In the genomic region with DNA sequence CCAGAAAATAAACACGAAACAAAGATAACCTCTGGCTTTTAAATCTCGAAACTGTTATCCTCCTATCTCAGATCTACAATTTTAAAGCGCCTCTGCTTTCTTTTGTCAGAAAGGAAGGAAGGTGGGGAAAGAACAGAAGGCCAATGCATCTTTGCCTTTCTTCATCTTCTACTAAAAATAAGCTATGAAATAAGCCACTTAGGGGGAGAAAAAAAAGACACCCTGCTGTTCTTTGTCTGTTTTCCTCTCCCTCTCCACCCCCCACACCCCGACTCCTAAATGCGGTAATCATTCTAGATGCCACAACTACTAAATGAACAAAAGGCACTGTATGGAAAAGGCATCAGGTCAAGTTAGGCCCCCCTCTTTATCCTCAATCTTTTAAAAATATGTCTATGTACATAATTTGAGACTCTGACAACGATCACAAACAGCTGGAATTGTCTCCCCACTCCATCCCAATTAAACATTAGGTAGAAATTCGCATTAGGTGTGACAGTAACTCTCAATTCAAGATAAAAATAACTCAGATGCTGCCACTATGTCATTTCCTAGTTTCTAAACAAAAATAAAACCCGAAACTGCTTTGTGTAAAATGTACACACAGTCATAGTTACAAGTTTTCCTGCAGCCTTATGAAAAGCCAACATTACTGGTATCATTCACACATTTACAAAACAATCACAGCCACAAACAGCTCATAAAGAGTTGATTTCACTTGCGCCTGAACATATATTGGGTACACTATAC, we compare ENCODE assay signal across 8 cellular contexts. TPM values are rescaled to one million over a fixed set of nuclear protein-coding genes. Genes with fewer than 3 reads are reported as not detected.
DNase-seq lines count a peak whose midpoint lies in the region; ATAC-seq and TF ChIP-seq lines count a peak whose summit lies in the region.

No MANE protein-coding gene starts in this region.

- peak overlapping the region; percentile 85 for H3K27ac ChIP-seq in duodenal mucosa (ENCODE audit: low read depth, low read length)

- no TSS peak for BruUV-seq in Calu3 (replicated peaks; lab: Mats Ljungman, UMichigan)

- H3K27me3 Mint-ChIP-seq in activated CD8-positive, alpha-beta T cell treated with anti-CD3 and anti-CD28 coated beads for 36 hours = no peaks in the 10 kb centered on the region
- no peaks in the 10 kb centered on the region for H3K27me3 Mint-ChIP-seq in activated CD8-positive, alpha-beta T cell treated with anti-CD3 and anti-CD28 coated beads, Interleukin-2, amount 10 ng/mL, durations not matched to agents 7 days and 5 days (ENCODE audit: low read depth)
- no peaks in the 10 kb centered on the region for H3K27me3 Mint-ChIP-seq in Calu3 (ENCODE audit: unreplicated experiment)

- CTCF ChIA-PET in activated CD8-positive, alpha-beta T cell treated with anti-CD3 and anti-CD28 coated beads for 36 hours (lab: Charles Lee) = interaction anchor here (1.1 to 2.1 kb wide), 3 partner anchors 61 to 582 kb away, joined by 3 to 7 read pairs (median 3); no protein-coding TSS in a partner anchor
- CTCF ChIA-PET in activated CD8-positive, alpha-beta T cell treated with anti-CD3 and anti-CD28 coated beads, Interleukin-2, amount 10 ng/mL, durations not matched to agents 7 days and 5 days (lab: Charles Lee) = interaction anchor here (2.3 kb wide), 1 partner anchor 121 kb away, joined by 8 read pairs; no protein-coding TSS in a partner anchor
- CTCF ChIA-PET in Calu3 (lab: Charles Lee) = interaction anchor here (3.3 kb wide), 1 partner anchor 60 kb away, joined by 31 read pairs; no protein-coding TSS in a partner anchor

- no peak for ATAC-seq in activated CD8-positive, alpha-beta T cell treated with anti-CD3 and anti-CD28 coated beads for 36 hours
- no peak for ATAC-seq in activated CD8-positive, alpha-beta T cell treated with anti-CD3 and anti-CD28 coated beads, Interleukin-2, amount 10 ng/mL, durations not matched to agents 7 days and 5 days
- ATAC-seq in GM19023 (IDR thresholded peaks at IDR 0.05; ENCODE audit: unreplicated experiment) = no peak

- TF ChIP-seq CTCF in activated CD8-positive, alpha-beta T cell treated with anti-CD3 and anti-CD28 coated beads for 36 hours (IDR thresholded peaks at IDR 0.05) = no peak
- TF ChIP-seq CTCF in Calu3 (IDR thresholded peaks at IDR 0.05; ENCODE audit: unreplicated experiment) = no peak

- POLR2A ChIA-PET in activated CD8-positive, alpha-beta T cell treated with anti-CD3 and anti-CD28 coated beads for 36 hours (lab: Charles Lee) = no interaction called here
- POLR2A ChIA-PET in activated CD8-positive, alpha-beta T cell treated with anti-CD3 and anti-CD28 coated beads, Interleukin-2, amount 10 ng/mL, durations not matched to agents 7 days and 5 days (lab: Charles Lee) = interaction anchor here (0.6 to 1.2 kb wide), 3 partner anchors 9 to 509 kb away, joined by 3 to 7 read pairs (median 3); no protein-coding TSS in a partner anchor

- intact Hi-C loops in activated CD8-positive, alpha-beta T cell treated with anti-CD3 and anti-CD28 coated beads for 36 hours (cut with micrococcal nuclease) = no loop called here
- intact Hi-C loops in Calu3 (cut with micrococcal nuclease; ENCODE audit: unreplicated experiment) = no loop called here

- H3K36me3 Mint-ChIP-seq in activated CD8-positive, alpha-beta T cell treated with anti-CD3 and anti-CD28 coated beads for 36 hours (ENCODE audit: low read depth) = peaks cover 2% of the 10 kb centered on the region
- peaks cover 6% of the 10 kb centered on the region for H3K36me3 Mint-ChIP-seq in activated CD8-positive, alpha-beta T cell treated with anti-CD3 and anti-CD28 coated beads, Interleukin-2, amount 10 ng/mL, durations not matched to agents 7 days and 5 days (ENCODE audit: low read depth)
- no peaks in the 10 kb centered on the region for H3K36me3 Mint-ChIP-seq in Calu3 (ENCODE audit: insufficient read depth, unreplicated experiment)

- H3K4me1 Mint-ChIP-seq in activated CD8-positive, alpha-beta T cell treated with anti-CD3 and anti-CD28 coated beads for 36 hours (ENCODE audit: low read depth) = peaks cover 22% of the 10 kb centered on the region
- H3K4me1 Mint-ChIP-seq in activated CD8-positive, alpha-beta T cell treated with anti-CD3 and anti-CD28 coated beads, Interleukin-2, amount 10 ng/mL, durations not matched to agents 7 days and 5 days (ENCODE audit: low read depth) = peaks cover 11% of the 10 kb centered on the region
- peaks cover 11% of the 10 kb centered on the region for H3K4me1 Mint-ChIP-seq in Calu3 (ENCODE audit: low read depth, unreplicated experiment)

- H3K4me1 ChIP-seq in duodenal mucosa (ENCODE audit: control insufficient read depth in 1 of 2, insufficient read depth in 2 of 2, low read length in 2 of 2) (peaks cover 25 to 40% of the 10 kb centered on the region in 2 donors), neuron (ENCODE audit: insufficient read depth, low read length) (peaks cover 16% of the 10 kb centered on the region)

- peak; percentile 13 for DNase-seq in activated CD8-positive, alpha-beta T cell treated with anti-CD3 and anti-CD28 coated beads for 36 hours
- no peak for DNase-seq in activated CD8-positive, alpha-beta T cell treated with anti-CD3 and anti-CD28 coated beads, Interleukin-2, amount 10 ng/mL, durations not matched to agents 7 days and 5 days
- no peak for DNase-seq in Jurkat, Clone E6-1 (ENCODE audit: low read depth, low spot score)
- no peak for DNase-seq in DMS153 treated with DMSO at 0.1 percent for 48 hours (lab: John Stamatoyannopoulos, UW; ENCODE audit: unreplicated experiment)
- DNase-seq in Calu3 = no peak

- H3K27me3 ChIP-seq in duodenal mucosa (ENCODE audit: control insufficient read depth in 1 of 2, insufficient read depth in 2 of 2, low read length in 2 of 2) (no peaks in the 10 kb centered on the region), neuron (ENCODE audit: insufficient read depth, low read length) (no peaks in the 10 kb centered on the region)

- peak overlapping the region; percentile 96 to 99 for H3K9ac ChIP-seq in duodenal mucosa (ENCODE audit: low read depth in 1 of 2, low read length in 2 of 2)

- H3K4me3 ChIP-seq in Jurkat, Clone E6-1 (ENCODE audit: low read length) = peak overlapping the region; percentile 84
- H3K4me3 ChIP-seq in duodenal mucosa (ENCODE audit: low read depth in 1 of 2, low read length in 2 of 2) (peak overlapping the region; percentile 73 to 93), neuron (ENCODE audit: low read length) (peak overlapping the region; percentile 77)

- peak overlapping the region; percentile 66 for H2AFZ ChIP-seq in neuron (ENCODE audit: low read depth, low read length)

- no peak overlapping the region for H3K4me3 Mint-ChIP-seq in activated CD8-positive, alpha-beta T cell treated with anti-CD3 and anti-CD28 coated beads for 36 hours
- H3K4me3 Mint-ChIP-seq in activated CD8-positive, alpha-beta T cell treated with anti-CD3 and anti-CD28 coated beads, Interleukin-2, amount 10 ng/mL, durations not matched to agents 7 days and 5 days = no peak overlapping the region
- H3K4me3 Mint-ChIP-seq in Calu3 (ENCODE audit: low read depth, unreplicated experiment) = no peak overlapping the region

- H3K9me3 Mint-ChIP-seq in activated CD8-positive, alpha-beta T cell treated with anti-CD3 and anti-CD28 coated beads for 36 hours = no peaks in the 10 kb centered on the region
- H3K9me3 Mint-ChIP-seq in activated CD8-positive, alpha-beta T cell treated with anti-CD3 and anti-CD28 coated beads, Interleukin-2, amount 10 ng/mL, durations not matched to agents 7 days and 5 days (ENCODE audit: insufficient read depth) = no peaks in the 10 kb centered on the region
- H3K9me3 Mint-ChIP-seq in Calu3 (ENCODE audit: low read depth, unreplicated experiment) = no peaks in the 10 kb centered on the region

- no peak overlapping the region for H3K27ac Mint-ChIP-seq in activated CD8-positive, alpha-beta T cell treated with anti-CD3 and anti-CD28 coated beads for 36 hours
- H3K27ac Mint-ChIP-seq in activated CD8-positive, alpha-beta T cell treated with anti-CD3 and anti-CD28 coated beads, Interleukin-2, amount 10 ng/mL, durations not matched to agents 7 days and 5 days = no peak overlapping the region
- no peak overlapping the region for H3K27ac Mint-ChIP-seq in Calu3 (ENCODE audit: unreplicated experiment)

- no peaks in the 10 kb centered on the region for H3K36me3 ChIP-seq in duodenal mucosa (ENCODE audit: control insufficient read depth in 1 of 2, insufficient read depth in 2 of 2, low read length in 2 of 2)
- peaks cover 2% of the 10 kb centered on the region for H3K36me3 ChIP-seq in neuron (ENCODE audit: insufficient read depth, low read length)

- H3K9me3 ChIP-seq in duodenal mucosa (ENCODE audit: control insufficient read depth in 1 of 2, low read length in 2 of 2) = no peaks in the 10 kb centered on the region
- no peaks in the 10 kb centered on the region for H3K9me3 ChIP-seq in neuron (ENCODE audit: low read length)

RNA-seq across cellular contexts. Expression of a gene that starts 2.4 kb away (rescaled TPM):
- total RNA-seq in activated CD8-positive, alpha-beta T cell treated with anti-CD3 and anti-CD28 coated beads for 36 hours = 10 to 100 TPM; 22.4 to 22.6 TPM
- total RNA-seq in activated CD8-positive, alpha-beta T cell treated with anti-CD3 and anti-CD28 coated beads, Interleukin-2, amount 10 ng/mL, durations not matched to agents 7 days and 5 days = 10 to 100 TPM; 30.0 to 33.3 TPM
- polyA plus RNA-seq in Jurkat, Clone E6-1 (2012; ENCODE audit: insufficient read depth, insufficient read length) = 27.4 TPM
- total RNA-seq in Calu3 (2022) = 103 and 115 TPM in 2 replicates
